In the genomic region with DNA sequence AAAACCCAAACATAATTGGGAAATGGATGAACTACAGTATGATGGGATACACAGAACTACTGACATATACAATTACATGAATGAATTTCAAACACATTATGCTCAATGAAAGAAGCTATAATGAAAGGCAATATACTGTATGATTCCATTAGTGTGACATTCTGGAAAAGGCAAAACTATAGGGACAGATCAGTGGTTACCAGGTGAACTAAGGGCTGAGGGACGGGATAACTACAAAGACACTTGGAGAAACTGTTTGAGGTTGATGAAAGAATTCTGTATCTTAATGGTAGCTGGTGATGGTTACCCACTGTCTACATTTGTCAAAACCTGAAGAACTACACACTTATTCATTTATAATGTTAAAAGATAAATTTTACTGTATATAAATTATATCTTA, we compare ENCODE assay signal across 15 cellular contexts. TPM values are rescaled to one million over a fixed set of nuclear protein-coding genes. Genes with fewer than 3 reads are reported as not detected.
DNase-seq lines count a peak whose midpoint lies in the region; ATAC-seq and TF ChIP-seq lines count a peak whose summit lies in the region.
"Had no signal": no experiment of that assay in that cellular context is flagged by ENCODE, and none has a peak within 500 bp of the region (broad histone marks: within the 10 kb centered on the region; RNA-seq: fewer than 3 reads in every experiment).

No MANE protein-coding gene starts in this region.

- H3K4me3 Mint-ChIP-seq in activated CD4-positive, alpha-beta T cell treated with anti-CD3 and anti-CD28 coated beads, Interleukin-2, amount 10 ng/mL, durations not matched to agents 7 days and 5 days, result peak overlapping the region; percentile 25
- H3K4me3 Mint-ChIP-seq in HFFc6, result peak overlapping the region; percentile 64; the same call in 1 of the 2 replicates
- H3K4me3 Mint-ChIP-seq in activated naive CD8-positive, alpha-beta T cell treated with anti-CD3 and anti-CD28 coated beads, Interleukin-2, amount 50 U/mL, for 24 hours, result peak overlapping the region; percentile 69
- peak overlapping the region; percentile 61 for H3K4me3 Mint-ChIP-seq in natural killer cell treated with Interleukin-12 subunit alpha and Interleukin-12 subunit beta and Interleukin-15 and Interleukin-18, amount 100 ng/mL, for 72 hours

- POLR2A ChIA-PET in activated CD4-positive, alpha-beta T cell treated with anti-CD3 and anti-CD28 coated beads, Interleukin-2, amount 10 ng/mL, durations not matched to agents 7 days and 5 days (lab: Charles Lee), result no interaction called here

- peak overlapping the region; percentile 26 for H3K27ac Mint-ChIP-seq in activated CD4-positive, alpha-beta T cell treated with anti-CD3 and anti-CD28 coated beads, Interleukin-2, amount 10 ng/mL, durations not matched to agents 7 days and 5 days
- H3K27ac Mint-ChIP-seq in HFFc6, result no peak overlapping the region; the same call in 1 of the 2 replicates
- H3K27ac Mint-ChIP-seq in activated naive CD8-positive, alpha-beta T cell treated with anti-CD3 and anti-CD28 coated beads, Interleukin-2, amount 50 U/mL, for 24 hours, result no peak overlapping the region
- peak overlapping the region; percentile 42 to 52 for H3K27ac Mint-ChIP-seq in natural killer cell treated with Interleukin-12 subunit alpha and Interleukin-12 subunit beta and Interleukin-15 and Interleukin-18, amount 100 ng/mL, for 72 hours

- no peak for DNase-seq in activated CD4-positive, alpha-beta T cell treated with anti-CD3 and anti-CD28 coated beads, Interleukin-2, amount 10 ng/mL, durations not matched to agents 7 days and 5 days
- no peak for DNase-seq in activated CD4-positive, alpha-beta T cell treated with anti-CD3 and anti-CD28 coated beads, Interleukin-2, amount 50 U/mL, for 1 hour
- DNase-seq in HFFc6 (no peak), SHP77 (lab: John Stamatoyannopoulos, UW) (no peak), midbrain (lab: John Stamatoyannopoulos, UW) (no peak), NOMO-1 treated with dmso at 0.1 percent for 144 hours (lab: John Stamatoyannopoulos, UW; ENCODE audit: unreplicated experiment) (no peak)
- no peak for DNase-seq in activated naive CD8-positive, alpha-beta T cell treated with anti-CD3 and anti-CD28 coated beads, Interleukin-2, amount 50 U/mL, for 24 hours
- no peak for DNase-seq in natural killer cell treated with Interleukin-12 subunit alpha and Interleukin-12 subunit beta and Interleukin-15 and Interleukin-18, amount 100 ng/mL, for 72 hours (ENCODE audit: low spot score)
- DNase-seq: activated CD8-positive, alpha-beta memory T cell treated with anti-CD3 and anti-CD28 coated beads, Interleukin-2, amount 50 U/mL, for 48 hours; esophagus squamous epithelium; heart left ventricle; NCI-H526; PC-9; upper lobe of left lung had no signal

- H3K36me3 Mint-ChIP-seq in activated CD4-positive, alpha-beta T cell treated with anti-CD3 and anti-CD28 coated beads, Interleukin-2, amount 10 ng/mL, durations not matched to agents 7 days and 5 days (ENCODE audit: low read depth), result peaks cover 34% of the 10 kb centered on the region
- H3K36me3 Mint-ChIP-seq in HFFc6 (ENCODE audit: low read depth), result peaks cover 48% of the 10 kb centered on the region
- peaks cover 30% of the 10 kb centered on the region for H3K36me3 Mint-ChIP-seq in activated naive CD8-positive, alpha-beta T cell treated with anti-CD3 and anti-CD28 coated beads, Interleukin-2, amount 50 U/mL, for 24 hours (ENCODE audit: low read depth)
- peaks cover 30% of the 10 kb centered on the region for H3K36me3 Mint-ChIP-seq in natural killer cell treated with Interleukin-12 subunit alpha and Interleukin-12 subunit beta and Interleukin-15 and Interleukin-18, amount 100 ng/mL, for 72 hours

- no peaks in the 10 kb centered on the region for H3K27me3 Mint-ChIP-seq in activated CD4-positive, alpha-beta T cell treated with anti-CD3 and anti-CD28 coated beads, Interleukin-2, amount 10 ng/mL, durations not matched to agents 7 days and 5 days
- no peaks in the 10 kb centered on the region for H3K27me3 Mint-ChIP-seq in HFFc6 (ENCODE audit: insufficient read depth)
- no peaks in the 10 kb centered on the region for H3K27me3 Mint-ChIP-seq in activated naive CD8-positive, alpha-beta T cell treated with anti-CD3 and anti-CD28 coated beads, Interleukin-2, amount 50 U/mL, for 24 hours
- H3K27me3 Mint-ChIP-seq in natural killer cell treated with Interleukin-12 subunit alpha and Interleukin-12 subunit beta and Interleukin-15 and Interleukin-18, amount 100 ng/mL, for 72 hours, result no peaks in the 10 kb centered on the region

- no peak for ATAC-seq in activated naive CD8-positive, alpha-beta T cell treated with anti-CD3 and anti-CD28 coated beads, Interleukin-2, amount 50 U/mL, for 24 hours
- no peak for ATAC-seq in natural killer cell treated with Interleukin-12 subunit alpha and Interleukin-12 subunit beta and Interleukin-15 and Interleukin-18, amount 100 ng/mL, for 72 hours
- ATAC-seq: A549, heart left ventricle had no signal

- peaks cover 2% of the 10 kb centered on the region for H3K9me3 Mint-ChIP-seq in activated CD4-positive, alpha-beta T cell treated with anti-CD3 and anti-CD28 coated beads, Interleukin-2, amount 10 ng/mL, durations not matched to agents 7 days and 5 days
- H3K9me3 Mint-ChIP-seq in HFFc6, result no peaks in the 10 kb centered on the region
- no peaks in the 10 kb centered on the region for H3K9me3 Mint-ChIP-seq in activated naive CD8-positive, alpha-beta T cell treated with anti-CD3 and anti-CD28 coated beads, Interleukin-2, amount 50 U/mL, for 24 hours
- H3K9me3 Mint-ChIP-seq in natural killer cell treated with Interleukin-12 subunit alpha and Interleukin-12 subunit beta and Interleukin-15 and Interleukin-18, amount 100 ng/mL, for 72 hours, result no peaks in the 10 kb centered on the region

- CTCF ChIA-PET in activated CD4-positive, alpha-beta T cell treated with anti-CD3 and anti-CD28 coated beads, Interleukin-2, amount 10 ng/mL, durations not matched to agents 7 days and 5 days (lab: Charles Lee), result no interaction called here

- H3K4me1 Mint-ChIP-seq in activated CD4-positive, alpha-beta T cell treated with anti-CD3 and anti-CD28 coated beads, Interleukin-2, amount 10 ng/mL, durations not matched to agents 7 days and 5 days, result peaks cover 43% of the 10 kb centered on the region
- H3K4me1 Mint-ChIP-seq in HFFc6 (ENCODE audit: low read depth), result peaks cover 52% of the 10 kb centered on the region
- peaks cover 51% of the 10 kb centered on the region for H3K4me1 Mint-ChIP-seq in activated naive CD8-positive, alpha-beta T cell treated with anti-CD3 and anti-CD28 coated beads, Interleukin-2, amount 50 U/mL, for 24 hours
- H3K4me1 Mint-ChIP-seq in natural killer cell treated with Interleukin-12 subunit alpha and Interleukin-12 subunit beta and Interleukin-15 and Interleukin-18, amount 100 ng/mL, for 72 hours (ENCODE audit: low read depth in 2 of 2), result peaks cover 27% of the 10 kb centered on the region in 2 donors

- no peak for TF ChIP-seq CTCF in HFFc6 (IDR thresholded peaks at IDR 0.05)

RNA-seq across cellular contexts. Expression of a gene that starts 7.7 kb away (rescaled TPM):
- 10 to 100 TPM; 55.8 to 66.7 TPM for total RNA-seq in activated CD4-positive, alpha-beta T cell treated with anti-CD3 and anti-CD28 coated beads, Interleukin-2, amount 10 ng/mL, durations not matched to agents 7 days and 5 days
- total RNA-seq in HFFc6 (2021; fragmentation: NEBNext Ultra II Directional; extraction: Animal tissue kit (Norgen Biotek cat#: 25700)), result 10 to 100 TPM; 23.4 to 32.5 (median 30.5) TPM
- 100 to 1,000 TPM in 1 of 2 donors, 10 to 100 TPM in 1; 71.1 to 104 TPM for total RNA-seq in natural killer cell treated with Interleukin-12 subunit alpha and Interleukin-12 subunit beta and Interleukin-15 and Interleukin-18, amount 100 ng/mL, for 72 hours

RNA-seq across cellular contexts. Expression of a gene that starts 8.2 kb away (rescaled TPM):
- 1 to 10 TPM; 6.1 to 7.1 TPM for total RNA-seq in activated CD4-positive, alpha-beta T cell treated with anti-CD3 and anti-CD28 coated beads, Interleukin-2, amount 10 ng/mL, durations not matched to agents 7 days and 5 days
- total RNA-seq in HFFc6 (2021; fragmentation: NEBNext Ultra II Directional; extraction: Animal tissue kit (Norgen Biotek cat#: 25700)), result 1 to 10 TPM; 3.8 to 5.1 (median 4.4) TPM
- 1 to 10 TPM; 5.2 to 9.2 TPM for total RNA-seq in natural killer cell treated with Interleukin-12 subunit alpha and Interleukin-12 subunit beta and Interleukin-15 and Interleukin-18, amount 100 ng/mL, for 72 hours

RNA-seq across cellular contexts. Expression of a gene that starts 30.0 kb away (rescaled TPM):
- total RNA-seq in activated CD4-positive, alpha-beta T cell treated with anti-CD3 and anti-CD28 coated beads, Interleukin-2, amount 10 ng/mL, durations not matched to agents 7 days and 5 days, result 10 to 100 TPM; 22.4 to 22.7 TPM
- 10 to 100 TPM; 24.0 to 41.6 (median 33.9) TPM for total RNA-seq in HFFc6 (2021; fragmentation: NEBNext Ultra II Directional; extraction: Animal tissue kit (Norgen Biotek cat#: 25700))
- 10 to 100 TPM; 13.4 to 24.8 TPM for total RNA-seq in natural killer cell treated with Interleukin-12 subunit alpha and Interleukin-12 subunit beta and Interleukin-15 and Interleukin-18, amount 100 ng/mL, for 72 hours

Comparison
In these comparisons a context has a peak if more than half of its experiments do, and no peak if none do; other contexts are left out.
1. H3K27ac Mint-ChIP-seq: peak in activated CD4-positive, alpha-beta T cell treated with anti-CD3 and anti-CD28 coated beads, Interleukin-2, amount 10 ng/mL, durations not matched to agents 7 days and 5 days (single experiment) and natural killer cell treated with Interleukin-12 subunit alpha and Interleukin-12 subunit beta and Interleukin-15 and Interleukin-18, amount 100 ng/mL, for 72 hours (2 of 2); none in HFFc6 (single experiment) and activated naive CD8-positive, alpha-beta T cell treated with anti-CD3 and anti-CD28 coated beads, Interleukin-2, amount 50 U/mL, for 24 hours (single experiment).
2. Peak in every context shown above with its lines, with median percentiles within 50 percentile points of each other: H3K4me3 Mint-ChIP-seq.